Comparison of ENCODE assay signal across 15 cellular contexts in genomic region chr7:16985621-16986020, GRCh38.
"Had no signal": no experiment of that assay in that cellular context is flagged by ENCODE, and none has a peak within 500 bp of the region (broad histone marks: within the 10 kb centered on the region; RNA-seq: fewer than 3 reads in every experiment).

No MANE protein-coding gene starts in this region.

- H3K27me3 ChIP-seq: brain microvascular endothelial cell, esophagus muscularis mucosa, right atrium auricular region, thyroid gland, vagina had no signal

- H3K27ac ChIP-seq: brain microvascular endothelial cell, esophagus muscularis mucosa, right atrium auricular region, thyroid gland, vagina had no signal

- H3K36me3 Mint-ChIP-seq: activated CD8-positive, alpha-beta memory T cell treated with anti-CD3 and anti-CD28 coated beads, Interleukin-2, amount 10 ng/mL, durations not matched to agents 7 days and 5 days; activated naive CD8-positive, alpha-beta T cell treated with anti-CD3 and anti-CD28 coated beads for 36 hours had no signal

- DNase-seq: activated CD4-positive, alpha-beta T cell treated with anti-CD3 and anti-CD28 coated beads, Interleukin-2, amount 50 U/mL, for 48 hours; activated CD8-positive, alpha-beta memory T cell treated with anti-CD3 and anti-CD28 coated beads, Interleukin-2, amount 10 ng/mL, durations not matched to agents 7 days and 5 days; activated effector memory CD4-positive, alpha-beta T cell treated with anti-CD3 and anti-CD28 coated beads, Interleukin-2, amount 50 U/mL, for 16 hours; activated naive CD8-positive, alpha-beta T cell treated with anti-CD3 and anti-CD28 coated beads for 36 hours; activated T-cell treated with anti-CD3 and anti-CD28 coated beads, Interleukin-2, amount 50 U/mL, for 24 hours; brain microvascular endothelial cell; endodermal cell; naive thymus-derived CD4-positive, alpha-beta T cell; posterior cingulate gyrus; small intestine; thyroid gland had no signal

- H3K9me3 Mint-ChIP-seq: activated naive CD8-positive, alpha-beta T cell treated with anti-CD3 and anti-CD28 coated beads for 36 hours; activated T-cell treated with anti-CD3 and anti-CD28 coated beads, Interleukin-2, amount 50 U/mL, for 24 hours; endodermal cell; naive thymus-derived CD4-positive, alpha-beta T cell had no signal

- H3K9me3 ChIP-seq: esophagus muscularis mucosa, right atrium auricular region, thyroid gland, vagina had no signal

- H3K4me1 Mint-ChIP-seq: endodermal cell had no signal

- H3K27ac Mint-ChIP-seq: activated CD8-positive, alpha-beta memory T cell treated with anti-CD3 and anti-CD28 coated beads, Interleukin-2, amount 10 ng/mL, durations not matched to agents 7 days and 5 days; activated naive CD8-positive, alpha-beta T cell treated with anti-CD3 and anti-CD28 coated beads for 36 hours; activated T-cell treated with anti-CD3 and anti-CD28 coated beads, Interleukin-2, amount 50 U/mL, for 24 hours; endodermal cell; naive thymus-derived CD4-positive, alpha-beta T cell had no signal

- H3K36me3 ChIP-seq: brain microvascular endothelial cell, esophagus muscularis mucosa, right atrium auricular region, thyroid gland, vagina had no signal

- H3K4me3 Mint-ChIP-seq: activated CD8-positive, alpha-beta memory T cell treated with anti-CD3 and anti-CD28 coated beads, Interleukin-2, amount 10 ng/mL, durations not matched to agents 7 days and 5 days; activated naive CD8-positive, alpha-beta T cell treated with anti-CD3 and anti-CD28 coated beads for 36 hours; activated T-cell treated with anti-CD3 and anti-CD28 coated beads, Interleukin-2, amount 50 U/mL, for 24 hours; endodermal cell; naive thymus-derived CD4-positive, alpha-beta T cell had no signal

- H3K4me3 ChIP-seq: esophagus muscularis mucosa, right atrium auricular region, thyroid gland, vagina had no signal

- ATAC-seq: activated CD4-positive, CD25-positive, alpha-beta regulatory T cell treated with anti-CD3 and anti-CD28 coated beads, Interleukin-2, amount 50 U/mL, for 24 hours; activated CD8-positive, alpha-beta memory T cell treated with anti-CD3 and anti-CD28 coated beads, Interleukin-2, amount 10 ng/mL, durations not matched to agents 7 days and 5 days; naive thymus-derived CD4-positive, alpha-beta T cell had no signal
